Comparison of ENCODE assay signal across 1 cellular context in genomic region chr19:52139291-52140076, GRCh38.
TF ChIP-seq lines count a peak whose summit lies in the region.

ZNF616 (minus strand) TSS chr19:52139938; CDS start chr19:52130512, 9,426 bp downstream.

TF ChIP-seq in H1, 55 proteins besides CTCF, POLR2A, EP300 and RAD21:
- TF ChIP-seq ASH2L (IDR thresholded peaks at IDR 0.05; ENCODE audit: low read length) (peak; percentile 57), CEBPB (IDR thresholded peaks at IDR 0.05; ENCODE audit: low read depth, low read length) (0 out of 2 replicates have a peak, but pooled peaks have one; percentile 11), KDM4A (IDR thresholded peaks at IDR 0.05; ENCODE audit: low read depth, low read length, severe bottlenecking) (peak; percentile 18), RBBP5 (IDR thresholded peaks at IDR 0.05; ENCODE audit: borderline replicate concordance, low read depth, low read length) (peak; percentile 42), KDM1A (IDR thresholded peaks at IDR 0.05; ENCODE audit: borderline replicate concordance, low read length) (no peak), SP4 (IDR thresholded peaks at IDR 0.05; ENCODE audit: low read length) (0 out of 2 replicates have a peak, but pooled peaks have one; percentile 12), GABPA (IDR thresholded peaks at IDR 0.05; ENCODE audit: borderline replicate concordance, insufficient read depth, low read length) (peak; percentile 89), MAFK (IDR thresholded peaks at IDR 0.05; ENCODE audit: low read depth, low read length) (no peak), PHF8 (conservative IDR thresholded peaks at IDR 0.05; ENCODE audit: low read depth, low read length) (peak; percentile 29), TAF7 (optimal IDR thresholded peaks at IDR 0.05; ENCODE audit: borderline replicate concordance, low read depth, low read length) (no peak), POLR2AphosphoS5 (IDR thresholded peaks at IDR 0.05; ENCODE audit: low read depth, low read length) (peak; percentile 81), SP1 (IDR thresholded peaks at IDR 0.05; ENCODE audit: low read depth, low read length) (peak; percentile 61; the same call in 1 of the 2 replicates), CHD2 (IDR thresholded peaks at IDR 0.05; ENCODE audit: low read length) (0 out of 2 replicates have a peak, but pooled peaks have one; percentile 18), SAP30 (IDR thresholded peaks at IDR 0.05; ENCODE audit: insufficient read depth, insufficient replicate concordance, low read length) (peak; percentile 8), NRF1 (IDR thresholded peaks at IDR 0.05; ENCODE audit: low read depth, low read length) (no peak), HDAC2 (IDR thresholded peaks at IDR 0.05; ENCODE audit: borderline replicate concordance in 1 of 2, low read depth in 2 of 2, low read length in 2 of 2) (peak in 1 of 2 experiments; percentile 49; a peak in 1 of 4 replicates), E2F6 (IDR thresholded peaks at IDR 0.05) (peak; percentile 61), MAX (IDR thresholded peaks at IDR 0.05) (peak; percentile 60; the same call in 1 of the 2 replicates), TAF1 (IDR thresholded peaks at IDR 0.05; ENCODE audit: low read depth, low read length) (peak; percentile 54), TBP (IDR thresholded peaks at IDR 0.05; ENCODE audit: low read depth, low read length) (peak; percentile 51), CTBP2 (IDR thresholded peaks at IDR 0.05; ENCODE audit: borderline replicate concordance, insufficient read depth, insufficient read length, low read length) (no peak)
- TF ChIP-seq, protein P1, sequence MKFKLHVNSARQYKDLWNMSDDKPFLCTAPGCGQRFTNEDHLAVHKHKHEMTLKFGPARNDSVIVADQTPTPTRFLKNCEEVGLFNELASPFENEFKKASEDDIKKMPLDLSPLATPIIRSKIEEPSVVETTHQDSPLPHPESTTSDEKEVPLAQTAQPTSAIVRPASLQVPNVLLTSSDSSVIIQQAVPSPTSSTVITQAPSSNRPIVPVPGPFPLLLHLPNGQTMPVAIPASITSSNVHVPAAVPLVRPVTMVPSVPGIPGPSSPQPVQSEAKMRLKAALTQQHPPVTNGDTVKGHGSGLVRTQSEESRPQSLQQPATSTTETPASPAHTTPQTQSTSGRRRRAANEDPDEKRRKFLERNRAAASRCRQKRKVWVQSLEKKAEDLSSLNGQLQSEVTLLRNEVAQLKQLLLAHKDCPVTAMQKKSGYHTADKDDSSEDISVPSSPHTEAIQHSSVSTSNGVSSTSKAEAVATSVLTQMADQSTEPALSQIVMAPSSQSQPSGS (IDR thresholded peaks at IDR 0.05; ENCODE audit: low read length), result no peak
TF ChIP-seq in H1: peak in this region for 16.
